ENCODE assay signal across 15 cellular contexts in the genomic region with DNA sequence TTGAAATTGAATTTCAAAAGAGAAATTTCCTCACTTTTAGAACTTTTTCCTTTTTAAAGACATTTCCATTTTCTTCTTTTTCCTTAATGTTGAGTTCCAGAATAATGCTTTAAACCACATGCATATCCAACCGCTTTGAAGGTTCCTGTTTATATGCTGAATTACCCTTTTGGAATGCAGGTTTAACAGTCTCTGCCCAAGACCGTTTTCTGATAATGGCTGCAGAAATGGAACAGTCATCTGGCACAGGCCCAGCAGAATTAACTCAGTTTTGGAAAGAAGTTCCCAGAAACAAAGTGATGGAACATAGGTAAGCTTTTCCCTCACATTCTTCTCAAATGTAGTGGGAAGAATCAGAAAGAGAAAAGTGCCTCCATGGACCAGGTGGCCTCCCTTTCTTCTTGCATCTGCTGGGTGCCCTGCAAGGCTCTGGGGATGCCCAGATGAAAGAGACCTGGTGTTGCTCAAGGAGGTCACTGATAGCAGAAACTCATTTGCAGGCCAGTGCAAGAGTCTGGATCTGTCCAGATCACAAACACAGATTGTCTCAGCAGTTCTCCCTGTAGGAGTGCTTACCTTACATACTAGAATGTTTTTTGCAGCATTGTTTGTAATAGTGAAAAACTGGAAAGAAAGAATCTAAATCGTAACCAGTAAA. TPM values are rescaled to one million over a fixed set of nuclear protein-coding genes. Genes with fewer than 3 reads are reported as not detected.
DNase-seq lines count a peak whose midpoint lies in the region; ATAC-seq, FAIRE-seq and TF ChIP-seq lines count a peak whose summit lies in the region.
"Had no signal": no experiment of that assay in that cellular context is flagged by ENCODE, and none has a peak within 500 bp of the region (broad histone marks: within the 10 kb centered on the region; RNA-seq: fewer than 3 reads in every experiment).

No MANE protein-coding gene starts in this region.

- H3K4me1 ChIP-seq in mesodermal cell (ENCODE audit: control insufficient read depth, insufficient read depth, low read length, poor library complexity, severe bottlenecking) (peaks cover 8% of the 10 kb centered on the region), small intestine (ENCODE audit: control insufficient read depth in 2 of 2, insufficient read depth in 1 of 2, low read depth in 1 of 2, low read length in 1 of 2) (no peaks in the 10 kb centered on the region)
- H3K4me1 ChIP-seq in effector memory CD4-positive, alpha-beta T cell (ENCODE audit: control insufficient read depth, insufficient read depth, low read length, poor library complexity, severe bottlenecking): no peaks in the 10 kb centered on the region
- H3K4me1 ChIP-seq: esophagus squamous epithelium had no signal

- H3K4me3 ChIP-seq in MG63 (no peak overlapping the region), cardiac fibroblast (replicated peaks in 1 of 2; ENCODE audit: low read depth in 2 of 2, low read length in 2 of 2) (no peak overlapping the region), mesodermal cell (ENCODE audit: extremely low read depth, insufficient read depth, low read length, poor library complexity, severe bottlenecking) (no peak overlapping the region), small intestine (ENCODE audit: low read depth in 1 of 2, low read length in 2 of 2) (no peak overlapping the region)
- H3K4me3 ChIP-seq in effector memory CD4-positive, alpha-beta T cell (ENCODE audit: insufficient read depth, low read depth, low read length, poor library complexity, severe bottlenecking): no peak overlapping the region
- H3K4me3 ChIP-seq: esophagus squamous epithelium, GM12878 had no signal

- no peaks in the 10 kb centered on the region for H3K27me3 ChIP-seq in MG63
- H3K27me3 ChIP-seq in small intestine (ENCODE audit: control insufficient read depth in 2 of 2, insufficient read depth in 2 of 2, low read length in 2 of 2): no peaks in the 10 kb centered on the region
- no peaks in the 10 kb centered on the region for H3K27me3 ChIP-seq in effector memory CD4-positive, alpha-beta T cell (replicated peaks; ENCODE audit: control insufficient read depth, insufficient read depth, low read length, poor library complexity, severe bottlenecking)
- H3K27me3 ChIP-seq: esophagus squamous epithelium had no signal

- no peak for FAIRE-seq in small intestine (lab: Jason Lieb, UNC)
- FAIRE-seq: GM12878 had no signal

- no CpG with 5 or more reads among the region's 3 CpGs for WGBS in mesodermal cell (ENCODE audit: insufficient coverage in 2 of 2), 2 experiments
- 61 to 80% (median 62%) methylated on average over 3 of the region's 3 CpGs for WGBS in small intestine, 3 donors

- no peaks in the 10 kb centered on the region for H3K9me3 ChIP-seq in MG63
- no peaks in the 10 kb centered on the region for H3K9me3 ChIP-seq in mesodermal cell (ENCODE audit: control insufficient read depth, low read length)
- no peaks in the 10 kb centered on the region for H3K9me3 ChIP-seq in small intestine (ENCODE audit: control insufficient read depth, low read depth)
- no peaks in the 10 kb centered on the region for H3K9me3 ChIP-seq in effector memory CD4-positive, alpha-beta T cell (ENCODE audit: control insufficient read depth, low read length)
- H3K9me3 ChIP-seq: esophagus squamous epithelium had no signal

- DNase-seq in AG20443 (ENCODE audit: low spot score) (peak; percentile 11), MG63 (peak; percentile 43), cardiac fibroblast (ENCODE audit: low read depth in 2 of 2) (peak; percentile 46 to 62), GDM1 (lab: John Stamatoyannopoulos, UW) (no peak), small intestine (no peak)
- no peak for DNase-seq in effector memory CD4-positive, alpha-beta T cell
- DNase-seq: activated CD8-positive, alpha-beta T cell treated with anti-CD3 and anti-CD28 coated beads for 36 hours; DND-41; esophagus squamous epithelium; GOT3; left ventricle myocardium superior; NCI-H1092 had no signal

- H3K27ac ChIP-seq in mesodermal cell (ENCODE audit: low read depth, low read length, severe bottlenecking) (peak overlapping the region; percentile 45), small intestine (ENCODE audit: low read depth in 1 of 2, low read length in 1 of 2) (no peak overlapping the region)
- H3K27ac ChIP-seq in effector memory CD4-positive, alpha-beta T cell (ENCODE audit: insufficient read depth, low read length, poor library complexity, severe bottlenecking): no peak overlapping the region
- H3K27ac ChIP-seq: esophagus squamous epithelium had no signal

- no peaks in the 10 kb centered on the region; the same call in none of the 2 replicates for H3K36me3 ChIP-seq in MG63
- peaks cover 18% of the 10 kb centered on the region for H3K36me3 ChIP-seq in mesodermal cell (ENCODE audit: control insufficient read depth, insufficient read depth, low read length)
- peaks cover 2% of the 10 kb centered on the region in 2 donors for H3K36me3 ChIP-seq in small intestine (ENCODE audit: control insufficient read depth in 2 of 2, insufficient read depth in 2 of 2, low read length in 2 of 2)
- peaks cover 4% of the 10 kb centered on the region for H3K36me3 ChIP-seq in effector memory CD4-positive, alpha-beta T cell (ENCODE audit: control insufficient read depth, insufficient read depth, low read length)

- ATAC-seq in HG03025 (IDR thresholded peaks at IDR 0.05; ENCODE audit: low FRiP score, unreplicated experiment): no peak
- ATAC-seq: activated CD8-positive, alpha-beta T cell treated with anti-CD3 and anti-CD28 coated beads for 36 hours; GM12878; left ventricle myocardium superior had no signal

- TF ChIP-seq CTCF in cardiac fibroblast (IDR thresholded peaks at IDR 0.05; ENCODE audit: low read depth, low read length): no peak

RNA-seq across cellular contexts. Expression of gene MOSPD2, which starts 42.9 kb away (rescaled TPM):
- total RNA-seq in MG63 (2014; rRNA removed; shearing (Covaris generic); ENCODE audit: low replicate concordance): 1.1 and 1.2 TPM in 2 replicates
- 12.9 TPM for polyA plus RNA-seq in mesodermal cell (2013, experiment 1 of 2)
- polyA plus RNA-seq in mesodermal cell (2013, experiment 2 of 2): 19.8 TPM
- 1 to 10 TPM; 3.6 to 4.3 (median 3.8) TPM for polyA plus RNA-seq in small intestine

RNA-seq across cellular contexts. Expression of gene FANCB, which starts 43.3 kb away (rescaled TPM):
- 5.8 and 7.2 TPM in 2 replicates for total RNA-seq in MG63 (2014; rRNA removed; shearing (Covaris generic); ENCODE audit: low replicate concordance)
- polyA plus RNA-seq in mesodermal cell (2013, experiment 1 of 2): 4.1 TPM
- 3.7 TPM for polyA plus RNA-seq in mesodermal cell (2013, experiment 2 of 2)
- polyA plus RNA-seq in small intestine: under 1 TPM in 1 of 3 donors, not detected in 2; 0.49 TPM

Comparison
In these comparisons a context has a peak if more than half of its experiments do, and no peak if none do; other contexts are left out.
1. DNase-seq: peak in AG20443 (single experiment), MG63 (single experiment) and cardiac fibroblast (2 of 2); none in GDM1 (single experiment), small intestine (single experiment) and effector memory CD4-positive, alpha-beta T cell (0 of 3).